8 cellular contexts compared by ENCODE assay signal in the genomic region with DNA sequence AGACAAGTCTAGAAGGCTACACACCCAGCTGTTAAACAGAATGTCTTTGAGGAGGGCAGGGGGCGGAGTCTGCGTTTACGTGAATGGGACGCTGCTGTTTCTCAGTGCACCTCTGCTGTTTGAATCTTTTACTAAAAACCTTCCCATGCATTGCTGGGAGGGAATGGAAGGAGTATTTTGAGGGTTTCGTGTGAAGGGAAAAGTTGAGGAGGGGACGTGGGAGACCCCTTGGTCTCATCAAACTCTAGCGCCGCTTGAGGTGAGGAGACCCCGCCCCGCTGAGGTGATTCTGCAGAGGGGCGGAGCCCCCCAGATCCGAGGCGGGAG. TPM values are rescaled to one million over a fixed set of nuclear protein-coding genes. Genes with fewer than 3 reads are reported as not detected.
DNase-seq lines count a peak whose midpoint lies in the region; ATAC-seq and TF ChIP-seq lines count a peak whose summit lies in the region.

No MANE protein-coding gene starts in this region.

- H3K9me2 ChIP-seq in neural cell (ENCODE audit: insufficient read depth, low read length): no peaks in the 10 kb centered on the region

- H2AFZ ChIP-seq in neural cell (ENCODE audit: low read depth, low read length): peak overlapping the region; percentile 80

- no peak for TF ChIP-seq EP300 in neural cell (conservative IDR thresholded peaks at IDR 0.05; ENCODE audit: poor library complexity, severe bottlenecking)

- H3K36me3 ChIP-seq in neural cell (ENCODE audit: insufficient read depth, low read length): no peaks in the 10 kb centered on the region

- H3K27me3 ChIP-seq in neural cell (ENCODE audit: insufficient read depth, low read depth, low read length): no peaks in the 10 kb centered on the region

- H3K4me2 ChIP-seq in neural cell (ENCODE audit: low read length): no peak overlapping the region

- peak; percentile 3 for ATAC-seq in GM19467 (IDR thresholded peaks at IDR 0.05; ENCODE audit: unreplicated experiment)
- ATAC-seq in HG03469 (IDR thresholded peaks at IDR 0.05; ENCODE audit: unreplicated experiment): peak; percentile 40

- peak overlapping the region; percentile 92 for H3K27ac ChIP-seq in neural cell (ENCODE audit: low read length)

- no peaks in the 10 kb centered on the region for H3F3A ChIP-seq in neural cell (ENCODE audit: insufficient read depth, low read length, poor library complexity, severe bottlenecking)

- TF ChIP-seq RAD21 in neural cell (conservative IDR thresholded peaks at IDR 0.05): no peak

- TF ChIP-seq CTCF in epithelial cell of esophagus (IDR thresholded peaks at IDR 0.05; ENCODE audit: insufficient read depth, low read depth, low read length, missing control alignments) (no peak), neural cell (IDR thresholded peaks at IDR 0.05; ENCODE audit: poor library complexity, severe bottlenecking) (no peak)

- H3K79me2 ChIP-seq in neural cell (replicated peaks; ENCODE audit: insufficient read depth, low read length): peaks cover 17% of the 10 kb centered on the region

- H3K9ac ChIP-seq in neural cell (ENCODE audit: low read length): peak overlapping the region; percentile 94

- DNase-seq in DMS114 treated with DMSO at 0.1 percent for 48 hours (lab: John Stamatoyannopoulos, UW; ENCODE audit: unreplicated experiment) (peak; percentile 94), SW480 (ENCODE audit: low spot score) (peak; percentile 69), epithelial cell of esophagus (ENCODE audit: low read depth) (no peak), occipital lobe (lab: John Stamatoyannopoulos, UW) (no peak), NCI-H1417 treated with DMSO at 0.1 percent for 48 hours (lab: John Stamatoyannopoulos, UW) (no peak)

- H3K9me3 ChIP-seq in neural cell (ENCODE audit: low read length): no peaks in the 10 kb centered on the region

- no peaks in the 10 kb centered on the region for H4K20me1 ChIP-seq in neural cell (ENCODE audit: insufficient read depth)

- peak overlapping the region; percentile 59 for H3K4me3 ChIP-seq in epithelial cell of esophagus (ENCODE audit: low read length)
- H3K4me3 ChIP-seq in neural cell (ENCODE audit: low read length): peak overlapping the region; percentile 92

TF ChIP-seq in neural cell, 6 proteins besides CTCF, POLR2A, EP300 and RAD21:
- TF ChIP-seq, protein P1, sequence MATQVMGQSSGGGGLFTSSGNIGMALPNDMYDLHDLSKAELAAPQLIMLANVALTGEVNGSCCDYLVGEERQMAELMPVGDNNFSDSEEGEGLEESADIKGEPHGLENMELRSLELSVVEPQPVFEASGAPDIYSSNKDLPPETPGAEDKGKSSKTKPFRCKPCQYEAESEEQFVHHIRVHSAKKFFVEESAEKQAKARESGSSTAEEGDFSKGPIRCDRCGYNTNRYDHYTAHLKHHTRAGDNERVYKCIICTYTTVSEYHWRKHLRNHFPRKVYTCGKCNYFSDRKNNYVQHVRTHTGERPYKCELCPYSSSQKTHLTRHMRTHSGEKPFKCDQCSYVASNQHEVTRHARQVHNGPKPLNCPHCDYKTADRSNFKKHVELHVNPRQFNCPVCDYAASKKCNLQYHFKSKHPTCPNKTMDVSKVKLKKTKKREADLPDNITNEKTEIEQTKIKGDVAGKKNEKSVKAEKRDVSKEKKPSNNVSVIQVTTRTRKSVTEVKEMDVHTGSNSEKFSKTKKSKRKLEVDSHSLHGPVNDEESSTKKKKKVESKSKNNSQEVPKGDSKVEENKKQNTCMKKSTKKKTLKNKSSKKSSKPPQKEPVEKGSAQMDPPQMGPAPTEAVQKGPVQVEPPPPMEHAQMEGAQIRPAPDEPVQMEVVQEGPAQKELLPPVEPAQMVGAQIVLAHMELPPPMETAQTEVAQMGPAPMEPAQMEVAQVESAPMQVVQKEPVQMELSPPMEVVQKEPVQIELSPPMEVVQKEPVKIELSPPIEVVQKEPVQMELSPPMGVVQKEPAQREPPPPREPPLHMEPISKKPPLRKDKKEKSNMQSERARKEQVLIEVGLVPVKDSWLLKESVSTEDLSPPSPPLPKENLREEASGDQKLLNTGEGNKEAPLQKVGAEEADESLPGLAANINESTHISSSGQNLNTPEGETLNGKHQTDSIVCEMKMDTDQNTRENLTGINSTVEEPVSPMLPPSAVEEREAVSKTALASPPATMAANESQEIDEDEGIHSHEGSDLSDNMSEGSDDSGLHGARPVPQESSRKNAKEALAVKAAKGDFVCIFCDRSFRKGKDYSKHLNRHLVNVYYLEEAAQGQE (IDR thresholded peaks at IDR 0.05; ENCODE audit: borderline replicate concordance): no peak
- TF ChIP-seq POLR2AphosphoS5 (IDR thresholded peaks at IDR 0.05) (no peak), MXI1 (conservative IDR thresholded peaks at IDR 0.05; ENCODE audit: poor library complexity, severe bottlenecking) (no peak), TAF1 (IDR thresholded peaks at IDR 0.05; ENCODE audit: low read depth) (no peak), SMC3 (conservative IDR thresholded peaks at IDR 0.05; ENCODE audit: poor library complexity) (no peak), EZH2 (IDR thresholded peaks at IDR 0.05; ENCODE audit: borderline replicate concordance, insufficient read depth, low read length, poor library complexity, severe bottlenecking) (no peak)

RNA-seq across cellular contexts. Expression of a gene that starts 0.5 kb away (rescaled TPM):
- 11.2 and 17.8 TPM in 2 replicates for polyA plus RNA-seq in neural cell
- polyA minus RNA-seq in neural cell: 23.0 and 25.6 TPM in 2 replicates
- total RNA-seq in occipital lobe: 17.8 TPM

Comparison
In these comparisons a context has a peak if more than half of its experiments do, and no peak if none do; other contexts are left out.
1. DNase-seq: peak in DMS114 treated with DMSO at 0.1 percent for 48 hours (single experiment) and SW480 (single experiment); none in epithelial cell of esophagus (single experiment), occipital lobe (single experiment) and NCI-H1417 treated with DMSO at 0.1 percent for 48 hours (single experiment).